8 cellular contexts compared by ENCODE assay signal in the genomic region with DNA sequence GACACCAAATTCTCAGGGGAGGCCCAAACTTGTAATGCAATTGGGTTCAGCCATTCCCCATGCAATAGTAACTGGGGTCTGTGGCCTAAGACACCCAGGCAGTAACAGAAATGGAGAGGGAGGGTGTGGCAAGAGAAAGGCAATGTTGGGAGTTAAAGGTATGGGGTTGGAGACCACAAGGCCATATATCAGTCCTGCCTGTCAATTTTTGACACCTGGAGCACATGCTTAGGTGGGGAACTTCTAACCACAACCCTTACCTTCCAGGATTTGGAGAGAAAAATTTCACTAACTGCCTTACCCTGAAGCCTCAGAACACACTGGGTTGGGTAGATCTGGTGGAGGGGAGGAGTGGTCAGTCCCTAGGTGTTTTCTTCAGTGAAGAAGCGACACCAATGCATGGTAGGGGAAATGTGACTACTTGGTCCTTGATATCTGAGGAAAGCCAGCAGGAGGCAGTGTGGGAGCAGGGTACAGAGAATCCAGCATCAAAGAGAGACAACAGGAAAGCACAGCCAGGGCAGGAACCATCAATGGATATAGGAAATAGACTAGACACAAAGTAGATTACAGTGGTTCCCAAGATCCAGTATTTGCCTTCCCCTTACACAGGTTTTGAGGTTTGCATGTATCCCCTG. TPM values are rescaled to one million over a fixed set of nuclear protein-coding genes. Genes with fewer than 3 reads are reported as not detected.
A peak's percentile ranks its signal among the peaks of the same experiment; 100 is the strongest.
DNase-seq lines count a peak whose midpoint lies in the region; ATAC-seq and TF ChIP-seq lines count a peak whose summit lies in the region.

No MANE protein-coding gene starts in this region.

- no peak for ATAC-seq in lung (ENCODE audit: insufficient read depth, low FRiP score)

- no peaks in the 10 kb centered on the region for H3K4me1 ChIP-seq in lung (ENCODE audit: control insufficient read depth in 2 of 2, insufficient read depth in 2 of 2, low read length in 2 of 2)

- H3K9me3 ChIP-seq in lung (ENCODE audit: control insufficient read depth in 2 of 2, insufficient read depth in 1 of 2, low read length in 1 of 2), result peaks cover 0 to 2% of the 10 kb centered on the region in 2 donors

- no peak overlapping the region for H3K27ac ChIP-seq in lung (ENCODE audit: low read depth in 1 of 2, low read length in 1 of 2)
- no peak overlapping the region for H3K27ac ChIP-seq in substantia nigra (ENCODE audit: low read depth, low read length, poor library complexity, severe bottlenecking)

- TF ChIP-seq CTCF in lung (IDR thresholded peaks at IDR 0.05; ENCODE audit: control extremely low read depth, extremely low read depth), result peak; percentile 17

- WGBS in lung, 2 donors, result 92 to 95% methylated on average over 1 of the region's 1 CpG

- H3K36me3 ChIP-seq in lung (ENCODE audit: control insufficient read depth in 2 of 2, insufficient read depth in 2 of 2, low read length in 2 of 2), result peaks cover 17 to 19% of the 10 kb centered on the region in 2 donors

- intact Hi-C loops in posterior vena cava (cut with DNase I), result no loop called here

- H3K4me3 ChIP-seq in lung, result no peak overlapping the region

- no peaks in the 10 kb centered on the region for H3K27me3 ChIP-seq in lung (ENCODE audit: control insufficient read depth, insufficient read depth)

- DNase-seq in ELF-1 (ENCODE audit: low read depth, low spot score), result peak; percentile 38
- DNase-seq in NCI-H774 (lab: John Stamatoyannopoulos, UW), result peak; percentile 2
- peak; percentile 34 for DNase-seq in activated T-helper 9 cell treated with anti-CD3 and anti-CD28 coated beads, Interleukin-2, amount 50 U/mL, for 16 hours (ENCODE audit: low read depth)
- DNase-seq in lung (ENCODE audit: low spot score), result no peak
- DNase-seq in posterior vena cava (ENCODE audit: low spot score), result no peak
- no peak for DNase-seq in NK-92 (lab: John Stamatoyannopoulos, UW; ENCODE audit: unreplicated experiment)
- DNase-seq in substantia nigra (lab: John Stamatoyannopoulos, UW), result no peak
- DNase-seq in HuH-7.5 (ENCODE audit: low spot score), result no peak

RNA-seq across cellular contexts. Expression of a gene that starts 6.8 kb away (rescaled TPM):
- total RNA-seq in lung (1 to 10 TPM; 4.9 to 8.6 TPM), posterior vena cava (1 to 10 TPM; 2.7 to 3.1 TPM)
- 1 to 10 TPM; 1.8 to 2.3 TPM for polyA plus RNA-seq in lung

RNA-seq across cellular contexts. Expression of a gene that starts 18.9 kb away (rescaled TPM):
- total RNA-seq in lung (10 to 100 TPM; 20.2 to 20.4 TPM), posterior vena cava (10 to 100 TPM; 11.9 to 17.8 TPM)
- polyA plus RNA-seq in lung, result 10 to 100 TPM in 1 of 2 donors, 1 to 10 TPM in 1; 7.0 to 10.1 TPM

RNA-seq across cellular contexts. Expression of a gene that starts 19.3 kb away (rescaled TPM):
- total RNA-seq in lung (10 to 100 TPM in 1 of 2 donors, 1 to 10 TPM in 1; 9.9 to 19.7 TPM), posterior vena cava (10 to 100 TPM; 12.7 to 16.8 TPM)
- 10 to 100 TPM in 1 of 2 donors, 1 to 10 TPM in 1; 8.8 to 20.4 TPM for polyA plus RNA-seq in lung

RNA-seq across cellular contexts. Expression of a gene that starts 39.6 kb away (rescaled TPM):
- total RNA-seq in lung (100 to 1,000 TPM; 124 to 192 TPM), posterior vena cava (10 to 100 TPM; 47.7 to 53.3 TPM)
- polyA plus RNA-seq in lung, result 100 to 1,000 TPM; 120 to 221 TPM

Comparison
In these comparisons a context has a peak if more than half of its experiments do, and no peak if none do; other contexts are left out.
1. DNase-seq: peak in ELF-1 (single experiment), NCI-H774 (single experiment) and activated T-helper 9 cell treated with anti-CD3 and anti-CD28 coated beads, Interleukin-2, amount 50 U/mL, for 16 hours (single experiment); none in lung (single experiment), posterior vena cava (single experiment), NK-92 (single experiment), substantia nigra (0 of 49) and HuH-7.5 (single experiment).